Comparison of ENCODE assay signal across 16 cellular contexts in the genomic region with DNA sequence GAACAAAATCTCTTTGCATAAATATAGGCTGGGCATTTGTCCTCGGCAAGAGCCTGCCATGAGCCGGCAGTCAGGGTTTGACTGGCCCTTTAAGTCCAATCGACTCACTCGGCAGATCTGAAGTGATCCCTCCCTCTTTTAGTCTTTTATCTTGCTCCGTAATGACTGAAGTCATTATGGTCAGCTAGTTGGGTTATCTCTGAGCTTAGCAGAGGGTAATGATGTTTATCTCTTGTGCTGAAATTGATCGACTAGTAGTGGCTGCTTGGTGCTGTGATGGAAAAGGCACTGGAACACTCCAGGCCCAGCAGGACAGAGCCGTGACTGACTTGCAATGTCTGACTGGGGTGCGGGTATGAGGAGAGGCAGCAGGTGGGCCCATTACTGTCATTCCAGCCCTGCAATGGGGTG. TPM values are rescaled to one million over a fixed set of nuclear protein-coding genes. Genes with fewer than 3 reads are reported as not detected.
"Had no signal": no experiment of that assay in that cellular context is flagged by ENCODE, and none has a peak within 500 bp of the region (broad histone marks: within the 10 kb centered on the region; RNA-seq: fewer than 3 reads in every experiment).

No MANE protein-coding gene starts in this region.

- H3K4me3 Mint-ChIP-seq: activated T-cell treated with anti-CD3 and anti-CD28 coated beads, Interleukin-2, amount 50 U/mL, for 4 hours; immature natural killer cell; natural killer cell treated with Interleukin-12 subunit alpha and Interleukin-12 subunit beta and Interleukin-15 and Interleukin-18, amount 100 ng/mL, for 72 hours; T-helper 17 cell had no signal

- H3K36me3 Mint-ChIP-seq: immature natural killer cell; natural killer cell treated with Interleukin-12 subunit alpha and Interleukin-12 subunit beta and Interleukin-15 and Interleukin-18, amount 100 ng/mL, for 72 hours had no signal

- H3K9me3 Mint-ChIP-seq: activated T-cell treated with anti-CD3 and anti-CD28 coated beads, Interleukin-2, amount 50 U/mL, for 4 hours; immature natural killer cell; natural killer cell treated with Interleukin-12 subunit alpha and Interleukin-12 subunit beta and Interleukin-15 and Interleukin-18, amount 100 ng/mL, for 72 hours had no signal

- ATAC-seq: activated T-cell treated with anti-CD3 and anti-CD28 coated beads, Interleukin-2, amount 50 U/mL, for 4 hours; natural killer cell treated with Interleukin-12 subunit alpha and Interleukin-12 subunit beta and Interleukin-15 and Interleukin-18, amount 100 ng/mL, for 72 hours; T-helper 17 cell had no signal

- DNase-seq: activated CD4-positive, alpha-beta T cell treated with anti-CD3 and anti-CD28 coated beads, Interleukin-2, amount 50 U/mL, for 1 hour; activated CD4-positive, CD25-positive, alpha-beta regulatory T cell; activated effector memory CD4-positive, alpha-beta T cell treated with anti-CD3 and anti-CD28 coated beads, Interleukin-2, amount 50 U/mL, for 16 hours; activated T-cell treated with anti-CD3 and anti-CD28 coated beads, Interleukin-2, amount 50 U/mL, for 4 hours; aorta; dorsolateral prefrontal cortex; glutamatergic neuron; immature natural killer cell; ovary; stimulated activated CD4-positive, alpha-beta T cell treated with anti-CD3 and anti-CD28 coated beads, Interleukin-4, amount 100 ng/mL, for 4 hours; stomach; T-helper 17 cell; uterus had no signal

- H3K27ac ChIP-seq: dorsolateral prefrontal cortex, esophagus muscularis mucosa, ovary, stomach, thoracic aorta, uterus had no signal

- H3K27me3 ChIP-seq: dorsolateral prefrontal cortex, ovary, uterus had no signal

- H3K4me3 ChIP-seq: dorsolateral prefrontal cortex, esophagus muscularis mucosa, ovary, stomach, thoracic aorta, uterus had no signal

- H3K4me1 Mint-ChIP-seq: immature natural killer cell, T-helper 17 cell had no signal

- H3K27ac Mint-ChIP-seq: immature natural killer cell; natural killer cell treated with Interleukin-12 subunit alpha and Interleukin-12 subunit beta and Interleukin-15 and Interleukin-18, amount 100 ng/mL, for 72 hours; T-helper 17 cell had no signal

- H3K36me3 ChIP-seq: esophagus muscularis mucosa, ovary, stomach, thoracic aorta, uterus had no signal

- H3K9me3 ChIP-seq: esophagus muscularis mucosa, ovary, stomach, thoracic aorta, uterus had no signal

- H3K4me1 ChIP-seq: stomach, uterus had no signal

RNA-seq across cellular contexts. Expression of a gene that starts 0.5 kb away (rescaled TPM):
- total RNA-seq: activated T-cell treated with anti-CD3 and anti-CD28 coated beads, Interleukin-2, amount 50 U/mL, for 4 hours; natural killer cell treated with Interleukin-12 subunit alpha and Interleukin-12 subunit beta and Interleukin-15 and Interleukin-18, amount 100 ng/mL, for 72 hours; T-helper 17 cell had no signal
